In the genomic region with DNA sequence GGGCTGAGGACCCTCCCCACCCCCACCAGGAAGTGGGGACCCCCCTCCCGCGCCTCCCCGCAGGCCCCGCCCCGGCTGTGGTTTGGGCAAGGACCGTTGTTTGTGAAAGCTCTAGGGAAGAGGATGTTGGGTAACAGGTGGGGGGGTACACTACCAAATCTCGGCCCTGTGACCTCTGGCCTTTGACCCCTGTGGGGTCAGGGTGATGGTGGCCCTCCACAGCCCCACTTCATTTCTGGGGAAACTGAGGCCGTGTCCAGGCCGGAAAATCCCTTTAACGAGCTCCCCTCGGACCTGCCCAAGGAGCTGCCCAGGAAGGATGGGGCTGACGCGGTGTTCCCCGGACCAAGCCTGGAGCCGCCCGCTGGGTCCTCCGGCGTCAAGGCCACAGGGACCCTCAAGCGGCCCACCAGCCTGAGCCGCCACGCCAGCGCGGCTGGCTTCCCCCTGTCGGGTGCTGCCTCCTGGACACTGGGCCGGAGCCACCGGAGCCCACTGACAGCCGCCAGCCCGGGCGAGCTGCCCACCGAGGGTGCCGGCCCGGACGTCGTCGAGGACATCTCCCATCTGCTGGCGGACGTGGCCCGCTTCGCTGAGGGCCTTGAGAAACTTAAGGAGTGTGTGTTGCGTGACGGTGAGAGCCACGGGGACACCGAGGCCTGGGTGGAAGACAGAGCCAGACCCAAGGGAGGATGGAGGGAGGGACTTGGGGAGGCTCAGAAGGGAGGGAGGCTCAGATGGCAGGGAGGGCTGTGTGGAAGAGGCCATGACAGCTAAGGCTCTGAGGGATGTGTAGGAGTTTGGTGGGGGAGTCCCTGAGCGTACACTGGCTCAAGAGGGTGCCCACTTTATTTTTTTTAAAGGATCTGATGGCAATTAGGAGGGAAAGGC, we compare ENCODE assay signal across 8 cellular contexts. TPM values are rescaled to one million over a fixed set of nuclear protein-coding genes. Genes with fewer than 3 reads are reported as not detected.
A peak's percentile ranks its signal among the peaks of the same experiment; 100 is the strongest.
DNase-seq lines count a peak whose midpoint lies in the region; ATAC-seq and TF ChIP-seq lines count a peak whose summit lies in the region.

No MANE protein-coding gene starts in this region.

- no peaks in the 10 kb centered on the region for H3K9me3 Mint-ChIP-seq in activated CD4-positive, alpha-beta memory T cell treated with anti-CD3 and anti-CD28 coated beads for 36 hours

- H3K4me1 ChIP-seq in Karpas-422 (ENCODE audit: low read length) (peaks cover 49% of the 10 kb centered on the region), A673 (ENCODE audit: insufficient read depth, low read length, poor library complexity, severe bottlenecking) (peaks cover 26% of the 10 kb centered on the region)

- H3K36me3 ChIP-seq in Karpas-422 (ENCODE audit: insufficient read depth, low read length): no peaks in the 10 kb centered on the region
- H3K36me3 ChIP-seq in A673 (ENCODE audit: insufficient read depth, low read length, poor library complexity, severe bottlenecking): no peaks in the 10 kb centered on the region

- BruUV-seq in A673 (replicated peaks; lab: Mats Ljungman, UMichigan): no TSS peak

- H2AFZ ChIP-seq in Karpas-422 (ENCODE audit: low read length): no peak overlapping the region

- intact Hi-C loops in activated CD4-positive, alpha-beta memory T cell treated with anti-CD3 and anti-CD28 coated beads for 36 hours (cut with micrococcal nuclease): loop anchor here (1.0 to 2.0 kb wide), 2 partner anchors 9 to 34 kb away; a partner anchor contains a TSS
- intact Hi-C loops in cardiac septum (cut with DNase I): no loop called here
- intact Hi-C loops in A673 (cut with micrococcal nuclease; ENCODE audit: unreplicated experiment): no loop called here

- H3K79me2 ChIP-seq in Karpas-422 (ENCODE audit: low read length): peaks cover 12% of the 10 kb centered on the region; the same call in 1 of the 2 replicates

- POLR2A ChIA-PET in activated CD4-positive, alpha-beta memory T cell treated with anti-CD3 and anti-CD28 coated beads for 36 hours (lab: Charles Lee): interaction anchor here (0.5 to 5.1 kb wide), 9 partner anchors 8 to 200 kb away, joined by 3 to 55 read pairs (median 6); a partner anchor contains a TSS
- POLR2A ChIA-PET in A673 (lab: Charles Lee; ENCODE audit: low non-redundant PET): no interaction called here

- H3K9me3 ChIP-seq in Karpas-422 (ENCODE audit: low read length) (no peaks in the 10 kb centered on the region), A673 (ENCODE audit: low read depth, low read length, poor library complexity, severe bottlenecking) (no peaks in the 10 kb centered on the region)

- H3K27ac ChIP-seq in Karpas-422 (ENCODE audit: low read length) (peak overlapping the region; percentile 75), substantia nigra (ENCODE audit: low read depth, low read length, poor library complexity, severe bottlenecking) (peak overlapping the region; percentile 68), A673 (ENCODE audit: low read depth, low read length, poor library complexity, severe bottlenecking) (no peak overlapping the region)

- peak overlapping the region; percentile 91 for H3K27ac Mint-ChIP-seq in activated CD4-positive, alpha-beta memory T cell treated with anti-CD3 and anti-CD28 coated beads for 36 hours

- H3K36me3 Mint-ChIP-seq in activated CD4-positive, alpha-beta memory T cell treated with anti-CD3 and anti-CD28 coated beads for 36 hours: peaks cover 29% of the 10 kb centered on the region

- no peaks in the 10 kb centered on the region for H3K27me3 ChIP-seq in Karpas-422 (ENCODE audit: low read length)
- peaks cover 7% of the 10 kb centered on the region for H3K27me3 ChIP-seq in A673 (replicated peaks; ENCODE audit: insufficient read depth, low read depth, low read length, poor library complexity)

- peaks cover 43% of the 10 kb centered on the region for H3K4me1 Mint-ChIP-seq in activated CD4-positive, alpha-beta memory T cell treated with anti-CD3 and anti-CD28 coated beads for 36 hours (ENCODE audit: low read depth)

- CTCF ChIA-PET in activated CD4-positive, alpha-beta memory T cell treated with anti-CD3 and anti-CD28 coated beads for 36 hours (lab: Charles Lee): interaction anchor here (1.1 to 4.2 kb wide), 6 partner anchors 8 to 42 kb away, joined by 7 to 41 read pairs (median 12); a partner anchor contains a TSS
- CTCF ChIA-PET in A673 (lab: Charles Lee): interaction anchor here (0.5 kb wide), 1 partner anchor 13 kb away, joined by 7 read pairs; no protein-coding TSS in a partner anchor

- H4K20me1 ChIP-seq in Karpas-422 (ENCODE audit: insufficient read depth, low read depth, low read length): peaks cover 5% of the 10 kb centered on the region; the same call in 1 of the 2 replicates

- ATAC-seq in GM18867 (IDR thresholded peaks at IDR 0.05; ENCODE audit: unreplicated experiment): no peak

- peak overlapping the region; percentile 79 for H3K9ac ChIP-seq in Karpas-422 (ENCODE audit: low read length)

- H3K9me2 ChIP-seq in Karpas-422 (replicated peaks; ENCODE audit: insufficient read depth, low read length): no peaks in the 10 kb centered on the region

- peak overlapping the region; percentile 88 for H3K4me3 Mint-ChIP-seq in activated CD4-positive, alpha-beta memory T cell treated with anti-CD3 and anti-CD28 coated beads for 36 hours

- H3K4me3 ChIP-seq in Karpas-422 (ENCODE audit: low read length): peak overlapping the region; percentile 76
- no peak overlapping the region for H3K4me3 ChIP-seq in A673 (ENCODE audit: low read depth, low read length, poor library complexity, severe bottlenecking)

- H3K4me2 ChIP-seq in Karpas-422 (ENCODE audit: low read depth, low read length, poor library complexity, severe bottlenecking): peak overlapping the region; percentile 96

- H3K27me3 Mint-ChIP-seq in activated CD4-positive, alpha-beta memory T cell treated with anti-CD3 and anti-CD28 coated beads for 36 hours: no peaks in the 10 kb centered on the region

- no peak for TF ChIP-seq CTCF in A673 (conservative IDR thresholded peaks at IDR 0.05; ENCODE audit: low read depth, low read length)

- DNase-seq in Karpas-422: peak; percentile 69
- DNase-seq in activated CD4-positive, alpha-beta memory T cell treated with anti-CD3 and anti-CD28 coated beads for 36 hours: peak; percentile 79
- peak; percentile 87 for DNase-seq in cardiac septum (ENCODE audit: low spot score)
- DNase-seq in substantia nigra (lab: John Stamatoyannopoulos, UW): peak in 15 of 49 donors; percentile 2 to 41 (median 17)
- no peak for DNase-seq in NCI-H345 (lab: John Stamatoyannopoulos, UW)
- DNase-seq in A673 (ENCODE audit: low spot score): no peak
- DNase-seq in COLO829 (ENCODE audit: low spot score): no peak

RNA-seq across cellular contexts. Expression of a gene that starts 1.4 kb away (rescaled TPM):
- total RNA-seq in Karpas-422 (2014; rRNA removed; shearing (Covaris generic); ENCODE audit: low replicate concordance): 31.5 and 114 TPM in 2 replicates
- total RNA-seq in activated CD4-positive, alpha-beta memory T cell treated with anti-CD3 and anti-CD28 coated beads for 36 hours: 100 to 1,000 TPM; 136 to 142 TPM
- total RNA-seq in cardiac septum (3.7 TPM), A673 (2021) (3.2 and 3.4 TPM in 2 replicates)

RNA-seq across cellular contexts. Expression of a gene that starts 26.8 kb away (rescaled TPM):
- 117 and 222 TPM in 2 replicates for total RNA-seq in Karpas-422 (2014; rRNA removed; shearing (Covaris generic); ENCODE audit: low replicate concordance)
- 100 to 1,000 TPM; 204 to 207 TPM for total RNA-seq in activated CD4-positive, alpha-beta memory T cell treated with anti-CD3 and anti-CD28 coated beads for 36 hours
- total RNA-seq in cardiac septum: 125 TPM
- 342 and 343 TPM in 2 replicates for total RNA-seq in A673 (2021)

RNA-seq across cellular contexts. Expression of a gene that starts 28.4 kb away (rescaled TPM):
- total RNA-seq in Karpas-422 (2014; rRNA removed; shearing (Covaris generic); ENCODE audit: low replicate concordance): 23.8 and 31.7 TPM in 2 replicates
- total RNA-seq in activated CD4-positive, alpha-beta memory T cell treated with anti-CD3 and anti-CD28 coated beads for 36 hours: 10 to 100 TPM; 28.3 to 29.3 TPM
- 10.5 TPM for total RNA-seq in cardiac septum
- 12.0 and 21.2 TPM in 2 replicates for total RNA-seq in A673 (2021)

RNA-seq across cellular contexts. Expression of a gene that starts 35.4 kb away (rescaled TPM):
- total RNA-seq in Karpas-422 (2014; rRNA removed; shearing (Covaris generic); ENCODE audit: low replicate concordance): 286 and 423 TPM in 2 replicates
- 100 to 1,000 TPM; 274 to 275 TPM for total RNA-seq in activated CD4-positive, alpha-beta memory T cell treated with anti-CD3 and anti-CD28 coated beads for 36 hours
- total RNA-seq in cardiac septum: 243 TPM
- total RNA-seq in A673 (2021): 368 and 435 TPM in 2 replicates

RNA-seq across cellular contexts. Expression of a gene that starts 41.9 kb away (rescaled TPM):
- total RNA-seq in Karpas-422 (2014; rRNA removed; shearing (Covaris generic); ENCODE audit: low replicate concordance): 88.6 and 97.9 TPM in 2 replicates
- total RNA-seq in activated CD4-positive, alpha-beta memory T cell treated with anti-CD3 and anti-CD28 coated beads for 36 hours: 100 to 1,000 TPM; 123 to 130 TPM
- 44.8 TPM for total RNA-seq in cardiac septum
- 112 and 146 TPM in 2 replicates for total RNA-seq in A673 (2021)

Comparison
In these comparisons a context has a peak if more than half of its experiments do, and no peak if none do; other contexts are left out.
1. DNase-seq: peak in Karpas-422 (single experiment), activated CD4-positive, alpha-beta memory T cell treated with anti-CD3 and anti-CD28 coated beads for 36 hours (single experiment) and cardiac septum (single experiment); none in NCI-H345 (single experiment), A673 (single experiment) and COLO829 (single experiment).